In genomic region chr1:47192458-47193384, GRCh38 we compare ENCODE assay signal across 1 cellular context.
TF ChIP-seq lines count a peak whose summit lies in the region.

No MANE protein-coding gene starts in this region.

TF ChIP-seq in HepG2, 621 proteins besides CTCF, POLR2A, EP300 and RAD21 (continued from another document and continues in another):
- TF ChIP-seq ZFP91 (CRISPR knock-in tag; IDR thresholded peaks at IDR 0.05; ENCODE audit: borderline replicate concordance) (peak; percentile 56; the same call in 1 of the 2 replicates), MAFG (CRISPR knock-in tag; IDR thresholded peaks at IDR 0.05) (no peak), ZNF589 (CRISPR knock-in tag; conservative IDR thresholded peaks at IDR 0.05) (no peak), CBX2 (IDR thresholded peaks at IDR 0.05; ENCODE audit: low read depth, low read length) (no peak), CBX2 (CRISPR knock-in tag; IDR thresholded peaks at IDR 0.05; ENCODE audit: low read depth) (no peak), ZNF629 (CRISPR knock-in tag; conservative IDR thresholded peaks at IDR 0.05) (peak; percentile 42; the same call in 1 of the 2 replicates), ZKSCAN1 (IDR thresholded peaks at IDR 0.05; ENCODE audit: low read length) (no peak), ZNF281 (CRISPR knock-in tag; IDR thresholded peaks at IDR 0.05; ENCODE audit: borderline replicate concordance) (peak; percentile 94), CBX1 (IDR thresholded peaks at IDR 0.05; ENCODE audit: low read depth) (peak; percentile 65), ZNF562 (CRISPR knock-in tag; IDR thresholded peaks at IDR 0.05; ENCODE audit: borderline replicate concordance) (no peak), NRL (CRISPR knock-in tag; IDR thresholded peaks at IDR 0.05; ENCODE audit: borderline replicate concordance) (0 out of 2 replicates have a peak, but pooled peaks have one; percentile 43), SP5 (CRISPR knock-in tag; IDR thresholded peaks at IDR 0.05; ENCODE audit: borderline replicate concordance, low read depth) (peak; percentile 53; the same call in 1 of the 2 replicates), ZBTB40 (IDR thresholded peaks at IDR 0.05) (no peak), ZBTB40 (CRISPR knock-in tag; IDR thresholded peaks at IDR 0.05) (no peak; the same call in 1 of the 2 replicates), ZNF256 (CRISPR knock-in tag; conservative IDR thresholded peaks at IDR 0.05) (0 out of 2 replicates have a peak, but pooled peaks have one; percentile 25), ZNF691 (CRISPR knock-in tag; IDR thresholded peaks at IDR 0.05; ENCODE audit: borderline replicate concordance, low read depth) (0 out of 2 replicates have a peak, but pooled peaks have one; percentile 33), ZNF34 (CRISPR knock-in tag; IDR thresholded peaks at IDR 0.05; ENCODE audit: borderline replicate concordance) (no peak), HMGXB3 (CRISPR knock-in tag; IDR thresholded peaks at IDR 0.05; ENCODE audit: borderline replicate concordance) (peak; percentile 61; the same call in 1 of the 2 replicates), ZBTB42 (CRISPR knock-in tag; IDR thresholded peaks at IDR 0.05) (no peak), NFE2 (CRISPR knock-in tag; IDR thresholded peaks at IDR 0.05) (no peak), PATZ1 (CRISPR knock-in tag; IDR thresholded peaks at IDR 0.05) (peak; percentile 78), JUND (CRISPR knock-in tag; IDR thresholded peaks at IDR 0.05) (no peak), POGK (CRISPR knock-in tag; conservative IDR thresholded peaks at IDR 0.05) (no peak), FOXP1 (IDR thresholded peaks at IDR 0.05) (no peak), FOXP1 (CRISPR knock-in tag; IDR thresholded peaks at IDR 0.05) (peak; percentile 81), TARDBP (CRISPR knock-in tag; IDR thresholded peaks at IDR 0.05) (no peak), ZNF792 (CRISPR knock-in tag; IDR thresholded peaks at IDR 0.05) (peak; percentile 63; the same call in 1 of the 2 replicates)
